17 cellular contexts compared by ENCODE assay signal in genomic region chr10:69281507-69282413, GRCh38.
"Had no signal": no experiment of that assay in that cellular context is flagged by ENCODE, and none has a peak within 500 bp of the region (broad histone marks: within the 10 kb centered on the region; RNA-seq: fewer than 3 reads in every experiment).

No MANE protein-coding gene starts in this region.

- DNase-seq: effector CD4-positive, alpha-beta T cell; endodermal cell; erythroblast; foreskin keratinocyte; head of caudate nucleus; hypothalamus; kidney glomerular epithelial cell; lower lobe of right lung; mesenchymal stem cell; midbrain; stimulated activated CD4-positive, alpha-beta T cell treated with anti-CD3 and anti-CD28 coated beads, Interleukin-2, amount 100 ng/mL, for 24 hours; stimulated activated CD4-positive, alpha-beta T cell treated with anti-CD3 and anti-CD28 coated beads, Interleukin-4, amount 100 ng/mL, for 4 hours; stimulated activated naive CD4-positive, alpha-beta T cell treated with Interleukin-2 at 50 U/mL for 16 hours; trophoblast cell had no signal

- ATAC-seq: foreskin keratinocyte, left lobe of liver, lower lobe of right lung, sciatic nerve had no signal

- H3K27ac Mint-ChIP-seq: endodermal cell, nephron had no signal

- H3K4me1 Mint-ChIP-seq: nephron had no signal

- H3K9me3 Mint-ChIP-seq: endodermal cell, nephron had no signal

- H3K4me3 Mint-ChIP-seq: endodermal cell, nephron had no signal
